Comparison of ENCODE assay signal across 17 cellular contexts in the genomic region with DNA sequence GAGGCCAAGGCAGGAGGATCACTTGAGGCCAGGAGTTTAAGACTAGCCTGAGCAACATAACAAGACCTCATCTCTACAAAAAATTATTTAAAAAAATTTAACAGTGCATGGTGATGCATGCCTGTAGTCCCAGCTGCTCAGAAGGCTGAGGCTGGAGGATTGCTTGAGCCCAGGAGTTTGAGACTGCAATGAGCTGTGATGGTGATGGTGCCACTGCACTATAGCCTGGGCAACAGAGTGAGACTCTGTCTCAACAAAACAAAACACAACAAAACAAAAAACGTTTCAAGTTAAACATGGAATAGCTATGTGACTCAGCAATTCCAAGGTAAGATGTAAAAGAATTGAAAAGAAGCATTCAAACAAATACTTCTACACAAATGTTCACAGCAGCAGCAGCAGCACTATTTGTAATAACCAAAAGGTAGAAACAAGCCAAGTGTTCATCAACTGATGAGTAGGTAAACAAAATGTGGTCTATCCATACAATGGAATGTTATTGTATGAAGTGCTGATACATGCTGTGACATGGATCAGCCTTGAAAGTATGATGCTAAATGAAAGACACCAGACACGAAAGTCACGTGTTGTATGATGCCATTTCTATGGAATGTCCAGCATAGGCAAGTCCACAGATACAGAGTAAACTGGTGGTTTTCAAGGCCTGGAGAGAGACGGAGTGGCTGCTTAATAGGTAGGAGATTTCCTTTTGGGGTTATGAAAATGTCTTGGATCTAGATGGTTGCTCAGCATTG. TPM values are rescaled to one million over a fixed set of nuclear protein-coding genes. Genes with fewer than 3 reads are reported as not detected.
DNase-seq lines count a peak whose midpoint lies in the region; ATAC-seq and TF ChIP-seq lines count a peak whose summit lies in the region.
"Had no signal": no experiment of that assay in that cellular context is flagged by ENCODE, and none has a peak within 500 bp of the region (broad histone marks: within the 10 kb centered on the region; RNA-seq: fewer than 3 reads in every experiment).

No MANE protein-coding gene starts in this region.

- TF ChIP-seq CTCF in Panc1 (IDR thresholded peaks at IDR 0.05), result no peak
- no peak for TF ChIP-seq CTCF in cardiac fibroblast (IDR thresholded peaks at IDR 0.05; ENCODE audit: low read depth, low read length)
- no peak for TF ChIP-seq CTCF in upper lobe of right lung (IDR thresholded peaks at IDR 0.05)

- no peak overlapping the region for H3K27ac ChIP-seq in Panc1 (ENCODE audit: low read length)
- H3K27ac ChIP-seq in upper lobe of right lung, result no peak overlapping the region
- H3K27ac ChIP-seq: cardiac muscle cell, gastroesophageal sphincter, KMS-11, VCaP had no signal

- ATAC-seq in Panc1 (peak; percentile 62; the same call in 1 of the 2 replicates), T-cell (replicated peaks in 1 of 4) (no peak), upper lobe of right lung (no peak)
- ATAC-seq: activated T-cell treated with anti-CD3 and anti-CD28 coated beads, Interleukin-2, amount 50 U/mL, for 4 hours; CD8-positive, alpha-beta T cell; gastroesophageal sphincter; GM23338; left colon had no signal

- H3K9me3 ChIP-seq in Panc1 (ENCODE audit: control insufficient read depth, insufficient read depth, low read depth, low read length) (no peaks in the 10 kb centered on the region), upper lobe of right lung (no peaks in the 10 kb centered on the region)
- H3K9me3 ChIP-seq: gastroesophageal sphincter had no signal

- CTCF ChIA-PET in Panc1 (lab: Charles Lee), result no interaction called here
- CTCF ChIA-PET in T-cell (lab: Charles Lee), result no interaction called here

- H3K27ac Mint-ChIP-seq in T-cell, result no peak overlapping the region
- H3K27ac Mint-ChIP-seq: CD8-positive, alpha-beta T cell; GM23338 had no signal

- H3K27me3 Mint-ChIP-seq in T-cell, result no peaks in the 10 kb centered on the region

- no peaks in the 10 kb centered on the region for H3K4me1 Mint-ChIP-seq in T-cell

- no peaks in the 10 kb centered on the region for H3K27me3 ChIP-seq in Panc1 (ENCODE audit: control insufficient read depth, insufficient read depth, low read length)
- H3K27me3 ChIP-seq in upper lobe of right lung, result no peaks in the 10 kb centered on the region
- H3K27me3 ChIP-seq: cardiac muscle cell, gastroesophageal sphincter had no signal

- intact Hi-C loops in Panc1 (cut with micrococcal nuclease; ENCODE audit: unreplicated experiment), result no loop called here
- intact Hi-C loops in upper lobe of right lung (cut with DNase I), result no loop called here

- DNase-seq in EH (ENCODE audit: low read depth) (peak; percentile 81), Panc1 (ENCODE audit: low read depth, low spot score) (no peak), cardiac fibroblast (ENCODE audit: low read depth in 2 of 2) (peak; percentile 85 to 96), mesenteric fat pad (ENCODE audit: low spot score) (peak; percentile 9), DMS 273 (lab: John Stamatoyannopoulos, UW; ENCODE audit: unreplicated experiment) (no peak), T-cell (no peak), upper lobe of right lung (no peak), NCI-H1105 (lab: John Stamatoyannopoulos, UW) (no peak)
- DNase-seq: activated T-cell treated with anti-CD3 and anti-CD28 coated beads, Interleukin-2, amount 50 U/mL, for 4 hours; CD8-positive, alpha-beta T cell; left colon; NCI-H2081 had no signal

- POLR2A ChIA-PET in Panc1 (lab: Charles Lee), result interaction anchor here (0.5 kb wide), 1 partner anchor 29 kb away, joined by 4 read pairs; no protein-coding TSS in a partner anchor
- POLR2A ChIA-PET in T-cell (lab: Charles Lee), result no interaction called here

- no TSS peak for BruUV-seq in Panc1 (replicated peaks; lab: Mats Ljungman, UMichigan)

- H3K36me3 Mint-ChIP-seq in T-cell, result no peaks in the 10 kb centered on the region
- H3K36me3 Mint-ChIP-seq: CD8-positive, alpha-beta T cell had no signal

- H3K4me3 ChIP-seq in Panc1 (ENCODE audit: low read depth in 2 of 2, low read length in 2 of 2) (no peak overlapping the region), cardiac fibroblast (replicated peaks in 1 of 2; ENCODE audit: low read depth in 2 of 2, low read length in 2 of 2) (no peak overlapping the region), upper lobe of right lung (no peak overlapping the region)
- H3K4me3 ChIP-seq: cardiac muscle cell, gastroesophageal sphincter, GM23338 had no signal

- H3K4me3 Mint-ChIP-seq in T-cell, result no peak overlapping the region
- H3K4me3 Mint-ChIP-seq: activated T-cell treated with anti-CD3 and anti-CD28 coated beads, Interleukin-2, amount 50 U/mL, for 4 hours; CD8-positive, alpha-beta T cell; GM23338 had no signal

- no peaks in the 10 kb centered on the region for H3K4me1 ChIP-seq in Panc1 (ENCODE audit: control insufficient read depth, insufficient read depth, low read length)
- no peaks in the 10 kb centered on the region for H3K4me1 ChIP-seq in upper lobe of right lung
- H3K4me1 ChIP-seq: gastroesophageal sphincter had no signal

- H3K36me3 ChIP-seq in Panc1 (ENCODE audit: control insufficient read depth, insufficient read depth, low read length) (no peaks in the 10 kb centered on the region), upper lobe of right lung (no peaks in the 10 kb centered on the region)
- H3K36me3 ChIP-seq: cardiac muscle cell, gastroesophageal sphincter had no signal

- H3K9me3 Mint-ChIP-seq in T-cell, result no peaks in the 10 kb centered on the region
- H3K9me3 Mint-ChIP-seq: activated T-cell treated with anti-CD3 and anti-CD28 coated beads, Interleukin-2, amount 50 U/mL, for 4 hours; CD8-positive, alpha-beta T cell had no signal

- in situ Hi-C loops in Panc1 (cut with HindIII; ENCODE audit: low pct_unique_long_range_greater_than_20kb, low sequenced_read_pairs), result no loop called here

RNA-seq across cellular contexts. Expression of a gene that starts 31.4 kb away (rescaled TPM):
- total RNA-seq in Panc1 (2021; ENCODE audit: unreplicated experiment) (4.2 TPM), mesenteric fat pad (2.1 TPM), T-cell (under 1 TPM; 0.50 to 0.61 (median 0.57) TPM), upper lobe of right lung (2.5 TPM)
- 3.3 TPM for polyA plus RNA-seq in Panc1 (2012; ENCODE audit: insufficient read length)

Comparison
In these comparisons a context has a peak if more than half of its experiments do, and no peak if none do; other contexts are left out.
1. DNase-seq: peak in EH (single experiment), cardiac fibroblast (2 of 2) and mesenteric fat pad (single experiment); none in Panc1 (single experiment), DMS 273 (single experiment), T-cell (0 of 34), upper lobe of right lung (single experiment) and NCI-H1105 (single experiment).